In the genomic region with DNA sequence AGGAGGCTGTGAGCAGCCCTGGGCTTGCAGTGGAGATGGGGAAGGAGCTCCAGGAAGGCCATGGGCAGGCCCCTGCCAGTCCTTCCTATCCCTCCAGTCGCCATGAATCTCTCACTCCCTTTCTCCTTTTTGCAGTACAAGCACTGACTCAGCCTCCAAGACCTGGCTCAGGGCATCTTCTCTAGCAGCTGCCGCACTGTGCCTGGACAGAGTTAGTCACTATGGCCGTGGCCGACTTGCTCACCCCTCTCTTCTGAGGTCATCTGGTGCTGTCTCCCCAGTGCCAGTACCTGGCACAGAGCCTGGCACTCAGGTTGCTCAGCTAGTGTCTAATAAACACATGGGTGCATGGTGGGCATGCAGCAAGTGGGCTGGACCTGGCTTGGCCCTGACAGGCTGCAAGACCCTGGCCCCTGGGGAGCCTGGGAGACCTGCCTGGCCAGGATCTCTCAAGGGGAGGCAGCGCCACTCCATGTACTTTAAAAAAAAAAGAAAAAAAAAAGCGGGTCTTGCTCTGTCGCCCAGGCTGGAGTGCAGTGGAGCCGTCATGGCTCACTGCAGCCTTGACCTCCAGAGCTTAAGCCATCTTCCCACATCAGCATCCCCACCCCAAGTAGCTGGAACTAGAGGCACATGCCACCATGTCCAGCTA, we compare ENCODE assay signal across 21 cellular contexts. TPM values are rescaled to one million over a fixed set of nuclear protein-coding genes. Genes with fewer than 3 reads are reported as not detected.
DNase-seq lines count a peak whose midpoint lies in the region; ATAC-seq and TF ChIP-seq lines count a peak whose summit lies in the region.
"Had no signal": no experiment of that assay in that cellular context is flagged by ENCODE, and none has a peak within 500 bp of the region (broad histone marks: within the 10 kb centered on the region; RNA-seq: fewer than 3 reads in every experiment).

No MANE protein-coding gene starts in this region.

- H3K4me1 ChIP-seq in fibroblast of lung (ENCODE audit: control insufficient read depth, extremely low read depth, insufficient read depth, low read length) (no peaks in the 10 kb centered on the region), spleen (peaks cover 8 to 71% (median 42%) of the 10 kb centered on the region in 6 donors)
- H3K4me1 ChIP-seq: body of pancreas had no signal

- peak overlapping the region; percentile 35 for H3K4me2 ChIP-seq in fibroblast of lung (ENCODE audit: extremely low read depth, insufficient read depth, low read length)

- TF ChIP-seq CTCF in fibroblast of lung (conservative IDR thresholded peaks at IDR 0.05 in 1 of 2, IDR thresholded peaks at IDR 0.05 in 1 of 2; ENCODE audit: low read depth in 1 of 2, low read length in 2 of 2), result no peak
- no peak for TF ChIP-seq CTCF in spleen (IDR thresholded peaks at IDR 0.05 in 8 of 11, conservative IDR thresholded peaks at IDR 0.05 in 3 of 11)

- 73 to 79% (median 76%) methylated on average over 8 of the region's 8 CpGs for WGBS in spleen, 5 donors

- no peaks in the 10 kb centered on the region for H3K36me3 Mint-ChIP-seq in activated T-cell treated with anti-CD3 and anti-CD28 coated beads, Interleukin-2, amount 50 U/mL, for 24 hours (ENCODE audit: low read depth)
- H3K36me3 Mint-ChIP-seq: natural killer cell treated with Interleukin-12 subunit alpha and Interleukin-12 subunit beta and Interleukin-15 and Interleukin-18, amount 100 ng/mL, for 72 hours had no signal

- H3K4me3 ChIP-seq in fibroblast of lung (replicated peaks in 1 of 4; ENCODE audit: control extremely low read depth in 1 of 4, insufficient read depth in 1 of 4, low read depth in 3 of 4, low read length in 4 of 4) (no peak overlapping the region), spleen (no peak overlapping the region)
- H3K4me3 ChIP-seq: body of pancreas, heart left ventricle, K562, left lung, skin epidermis had no signal

- H3K27ac ChIP-seq in fibroblast of lung (ENCODE audit: insufficient read depth, low read length) (no peak overlapping the region), spleen (peak overlapping the region in 6 of 8 donors; percentile 22 to 64 (median 42))
- H3K27ac ChIP-seq: body of pancreas, heart left ventricle, left lung had no signal

- H3K9me3 Mint-ChIP-seq in activated T-cell treated with anti-CD3 and anti-CD28 coated beads, Interleukin-2, amount 50 U/mL, for 24 hours, result no peaks in the 10 kb centered on the region
- H3K9me3 Mint-ChIP-seq: activated CD4-positive, alpha-beta T cell treated with anti-CD3 and anti-CD28 coated beads, Interleukin-2, amount 10 ng/mL, durations not matched to agents 24 days and 14 days; activated T-helper 1 cell treated with anti-CD3 and anti-CD28 coated beads, Interleukin-12 subunit alpha, Interleukin-12 subunit beta, Interleukin-2, Interleukin-4 antibody, amounts not matched to agents 30 ng/mL and 10 ng/mL and 1 ng/mL, durations not matched to agents 14 hours and 24 hours and 36 hours; natural killer cell treated with Interleukin-12 subunit alpha and Interleukin-12 subunit beta and Interleukin-15 and Interleukin-18, amount 100 ng/mL, for 72 hours had no signal

- H3K4me3 Mint-ChIP-seq in activated T-cell treated with anti-CD3 and anti-CD28 coated beads, Interleukin-2, amount 50 U/mL, for 24 hours, result no peak overlapping the region
- H3K4me3 Mint-ChIP-seq: activated CD4-positive, alpha-beta T cell treated with anti-CD3 and anti-CD28 coated beads, Interleukin-2, amount 10 ng/mL, durations not matched to agents 24 days and 14 days; activated T-helper 1 cell treated with anti-CD3 and anti-CD28 coated beads, Interleukin-12 subunit alpha, Interleukin-12 subunit beta, Interleukin-2, Interleukin-4 antibody, amounts not matched to agents 30 ng/mL and 10 ng/mL and 1 ng/mL, durations not matched to agents 14 hours and 24 hours and 36 hours; natural killer cell treated with Interleukin-12 subunit alpha and Interleukin-12 subunit beta and Interleukin-15 and Interleukin-18, amount 100 ng/mL, for 72 hours; T-helper 17 cell had no signal

- no peak for DNase-seq in activated T-cell treated with anti-CD3 and anti-CD28 coated beads, Interleukin-2, amount 50 U/mL, for 24 hours
- DNase-seq in activated T-cell treated with anti-CD3 and anti-CD28 coated beads, Interleukin-2, amount 50 U/mL, for 1 hour, result no peak
- DNase-seq in RKO (ENCODE audit: low spot score) (peak; percentile 67), fibroblast of lung (ENCODE audit: low read depth in 2 of 2) (peak in 1 of 2 donors; percentile 43), spleen (no peak), hippocampal formation (lab: John Stamatoyannopoulos, UW) (no peak), putamen (ENCODE audit: low spot score) (no peak)
- DNase-seq: 8988T; activated CD4-positive, alpha-beta T cell treated with anti-CD3 and anti-CD28 coated beads, Interleukin-2, amount 10 ng/mL, durations not matched to agents 24 days and 14 days; body of pancreas; Calu3; heart left ventricle; left lung; NCI-H146; NCI-H510A; T-helper 17 cell had no signal

- H3K27me3 Mint-ChIP-seq in activated T-cell treated with anti-CD3 and anti-CD28 coated beads, Interleukin-2, amount 50 U/mL, for 24 hours, result no peaks in the 10 kb centered on the region
- H3K27me3 Mint-ChIP-seq: activated CD4-positive, alpha-beta T cell treated with anti-CD3 and anti-CD28 coated beads, Interleukin-2, amount 10 ng/mL, durations not matched to agents 24 days and 14 days; natural killer cell treated with Interleukin-12 subunit alpha and Interleukin-12 subunit beta and Interleukin-15 and Interleukin-18, amount 100 ng/mL, for 72 hours; T-helper 17 cell had no signal

- no peaks in the 10 kb centered on the region for H3K27me3 ChIP-seq in fibroblast of lung (ENCODE audit: control insufficient read depth, insufficient read depth, low read length)
- H3K27me3 ChIP-seq in spleen (replicated peaks in 1 of 7), result no peaks in the 10 kb centered on the region
- H3K27me3 ChIP-seq: body of pancreas, heart left ventricle, left lung had no signal

- H3K9me3 ChIP-seq in fibroblast of lung (ENCODE audit: control insufficient read depth, insufficient read depth, low read depth, low read length), result no peaks in the 10 kb centered on the region
- H3K9me3 ChIP-seq in spleen, result no peaks in the 10 kb centered on the region
- H3K9me3 ChIP-seq: body of pancreas, heart left ventricle, left lung had no signal

- H3K4me1 Mint-ChIP-seq in activated T-cell treated with anti-CD3 and anti-CD28 coated beads, Interleukin-2, amount 50 U/mL, for 24 hours (ENCODE audit: low read depth), result peaks cover 39% of the 10 kb centered on the region

- no peak overlapping the region for H2AFZ ChIP-seq in fibroblast of lung (ENCODE audit: low read length)

- no peak for ATAC-seq in GM21528 (IDR thresholded peaks at IDR 0.05; ENCODE audit: low FRiP score, unreplicated experiment)
- ATAC-seq: body of pancreas; K562; natural killer cell treated with Interleukin-12 subunit alpha and Interleukin-12 subunit beta and Interleukin-15 and Interleukin-18, amount 100 ng/mL, for 72 hours; T-helper 17 cell had no signal

- H4K20me1 ChIP-seq in fibroblast of lung (ENCODE audit: control insufficient read depth, extremely low read depth, insufficient read depth, low read length), result no peaks in the 10 kb centered on the region

- H3K36me3 ChIP-seq in fibroblast of lung (ENCODE audit: control insufficient read depth, insufficient read depth, low read length) (no peaks in the 10 kb centered on the region), spleen (no peaks in the 10 kb centered on the region)
- H3K36me3 ChIP-seq: heart left ventricle, left lung had no signal

- no peak overlapping the region for H3K9ac ChIP-seq in fibroblast of lung (ENCODE audit: insufficient read depth, low read length)

- no peaks in the 10 kb centered on the region for H3K79me2 ChIP-seq in fibroblast of lung (ENCODE audit: control insufficient read depth, insufficient read depth, low read length)

- intact Hi-C loops in spleen (cut with DNase I; ENCODE audit: low total_unique reads), result no loop called here

- peak overlapping the region; percentile 12 for H3K27ac Mint-ChIP-seq in activated T-cell treated with anti-CD3 and anti-CD28 coated beads, Interleukin-2, amount 50 U/mL, for 24 hours
- H3K27ac Mint-ChIP-seq: activated CD4-positive, alpha-beta T cell treated with anti-CD3 and anti-CD28 coated beads, Interleukin-2, amount 10 ng/mL, durations not matched to agents 24 days and 14 days; activated T-helper 1 cell treated with anti-CD3 and anti-CD28 coated beads, Interleukin-12 subunit alpha, Interleukin-12 subunit beta, Interleukin-2, Interleukin-4 antibody, amounts not matched to agents 30 ng/mL and 10 ng/mL and 1 ng/mL, durations not matched to agents 14 hours and 24 hours and 36 hours; T-helper 17 cell had no signal

- no peak for TF ChIP-seq POLR2A in spleen (IDR thresholded peaks at IDR 0.05)

RNA-seq across cellular contexts. Expression of a gene that starts 29.3 kb away (rescaled TPM):
- total RNA-seq in fibroblast of lung (17.5 and 19.8 TPM in 2 replicates), spleen (100 to 1,000 TPM in 2 of 7 donors, 10 to 100 TPM in 5; 59.7 to 205 (median 70.3) TPM)
- polyA plus RNA-seq in fibroblast of lung (9.4 and 12.7 TPM in 2 replicates), spleen (10 to 100 TPM in 2 of 3 donors, 1 to 10 TPM in 1; 6.1 to 37.2 (median 16.5) TPM)
- 12.4 and 14.3 TPM in 2 replicates for polyA plus RNA-seq in fibroblast of lung (2012)
- polyA minus RNA-seq in fibroblast of lung (ENCODE audit: low replicate concordance), result 31.1 and 61.9 TPM in 2 replicates

RNA-seq across cellular contexts. Expression of a gene that starts 41.4 kb away (rescaled TPM):
- total RNA-seq in fibroblast of lung (4.6 and 5.3 TPM in 2 replicates), spleen (10 to 100 TPM; 13.6 to 32.2 (median 22.5) TPM)
- polyA plus RNA-seq in fibroblast of lung (5.8 and 7.1 TPM in 2 replicates), spleen (10 to 100 TPM; 13.7 to 17.7 (median 15.8) TPM)
- polyA plus RNA-seq in fibroblast of lung (2012), result 10.8 and 17.6 TPM in 2 replicates
- 6.5 and 14.2 TPM in 2 replicates for polyA minus RNA-seq in fibroblast of lung (ENCODE audit: low replicate concordance)

RNA-seq across cellular contexts. Expression of a gene that starts 55.4 kb away (rescaled TPM):
- total RNA-seq in fibroblast of lung, result 1.0 and 1.3 TPM in 2 replicates
- polyA plus RNA-seq in fibroblast of lung, result 0.41 and 0.70 TPM in 2 replicates
- 0.58 and 0.73 TPM in 2 replicates for polyA plus RNA-seq in fibroblast of lung (2012)
- polyA minus RNA-seq in fibroblast of lung (ENCODE audit: low replicate concordance), result 0.30 and 2.1 TPM in 2 replicates
- 10 to 100 TPM in 3 of 7 donors, 1 to 10 TPM in 4; 4.6 to 19.8 (median 9.3) TPM for total RNA-seq in spleen
- 1 to 10 TPM; 2.4 to 4.9 (median 3.9) TPM for polyA plus RNA-seq in spleen
